In genomic region chr3:183180105-183180763, GRCh38 we compare ENCODE assay signal across 17 cellular contexts. TPM values are rescaled to one million over a fixed set of nuclear protein-coding genes. Genes with fewer than 3 reads are reported as not detected.
DNase-seq lines count a peak whose midpoint lies in the region; ATAC-seq and TF ChIP-seq lines count a peak whose summit lies in the region.
"Had no signal": no experiment of that assay in that cellular context is flagged by ENCODE, and none has a peak within 500 bp of the region (broad histone marks: within the 10 kb centered on the region; RNA-seq: fewer than 3 reads in every experiment).

No MANE protein-coding gene starts in this region.

- no peaks in the 10 kb centered on the region for H3K9me3 Mint-ChIP-seq in T-helper 1 cell treated with Interleukin-12 subunit alpha and Interleukin-12 subunit beta and Interleukin-4 antibody, amounts not matched to agents 30 μg/mL and 1 μg/mL, for 36 hours
- H3K9me3 Mint-ChIP-seq: activated B cell treated with CpG ODN at 0.5 μM for 24 hours; activated naive CD4-positive, alpha-beta T cell treated with anti-CD3 and anti-CD28 coated beads for 36 hours; IgD-negative memory B cell had no signal

- no peaks in the 10 kb centered on the region for H3K36me3 Mint-ChIP-seq in T-helper 1 cell treated with Interleukin-12 subunit alpha and Interleukin-12 subunit beta and Interleukin-4 antibody, amounts not matched to agents 30 μg/mL and 1 μg/mL, for 36 hours (ENCODE audit: low read depth)
- H3K36me3 Mint-ChIP-seq: IgD-negative memory B cell had no signal

- no peak for ATAC-seq in mucosa of descending colon
- ATAC-seq in HG03354 (IDR thresholded peaks at IDR 0.05; ENCODE audit: poor library complexity, severe bottlenecking, unreplicated experiment), result no peak

- H3K9me3 ChIP-seq in mucosa of descending colon, result no peaks in the 10 kb centered on the region
- H3K9me3 ChIP-seq: Peyer's patch, transverse colon had no signal

- H3K27me3 Mint-ChIP-seq in T-helper 1 cell treated with Interleukin-12 subunit alpha and Interleukin-12 subunit beta and Interleukin-4 antibody, amounts not matched to agents 30 μg/mL and 1 μg/mL, for 36 hours (ENCODE audit: low read depth), result peaks cover 41% of the 10 kb centered on the region

- H3K4me1 ChIP-seq in mucosa of descending colon (ENCODE audit: low read depth), result peaks cover 15% of the 10 kb centered on the region

- no peaks in the 10 kb centered on the region for H3K36me3 ChIP-seq in mucosa of descending colon (ENCODE audit: low read depth)
- H3K36me3 ChIP-seq: Peyer's patch, transverse colon had no signal

- H3K4me3 Mint-ChIP-seq in T-helper 1 cell treated with Interleukin-12 subunit alpha and Interleukin-12 subunit beta and Interleukin-4 antibody, amounts not matched to agents 30 μg/mL and 1 μg/mL, for 36 hours, result peak overlapping the region; percentile 45

- DNase-seq in T-helper 1 cell, result no peak
- peak; percentile 23 for DNase-seq in SK-MEL-5 (ENCODE audit: low read depth, low spot score)
- DNase-seq in fibroblast of villous mesenchyme (ENCODE audit: low read depth), result peak; percentile 13
- peak; percentile 38 for DNase-seq in pons (ENCODE audit: low spot score)
- DNase-seq in mucosa of descending colon, result no peak
- DNase-seq in OCI-M1 (lab: John Stamatoyannopoulos, UW), result no peak
- DNase-seq: activated B cell treated with CpG ODN at 0.5 μM for 24 hours; activated naive CD4-positive, alpha-beta T cell treated with anti-CD3 and anti-CD28 coated beads for 36 hours; DND-41; left cardiac atrium; NCI-H2029; Peyer's patch; transverse colon had no signal

- in situ Hi-C loops in SK-MEL-5 (cut with HindIII; ENCODE audit: low pct_unique_long_range_greater_than_20kb, low sequenced_read_pairs), result no loop called here

- TF ChIP-seq CTCF in fibroblast of villous mesenchyme (IDR thresholded peaks at IDR 0.05; ENCODE audit: insufficient read depth, low read depth, low read length), result no peak
- TF ChIP-seq CTCF in mucosa of descending colon (IDR thresholded peaks at IDR 0.05), result no peak

- H3K4me3 ChIP-seq in fibroblast of villous mesenchyme (ENCODE audit: low read depth, low read length) (no peak overlapping the region), mucosa of descending colon (no peak overlapping the region)

- H3K4me1 Mint-ChIP-seq in T-helper 1 cell treated with Interleukin-12 subunit alpha and Interleukin-12 subunit beta and Interleukin-4 antibody, amounts not matched to agents 30 μg/mL and 1 μg/mL, for 36 hours (ENCODE audit: low read depth), result peaks cover 11% of the 10 kb centered on the region

- no peak overlapping the region for H3K27ac Mint-ChIP-seq in T-helper 1 cell treated with Interleukin-12 subunit alpha and Interleukin-12 subunit beta and Interleukin-4 antibody, amounts not matched to agents 30 μg/mL and 1 μg/mL, for 36 hours
- H3K27ac Mint-ChIP-seq: activated B cell treated with CpG ODN at 0.5 μM for 24 hours; activated naive CD4-positive, alpha-beta T cell treated with anti-CD3 and anti-CD28 coated beads for 36 hours; IgD-negative memory B cell had no signal

- intact Hi-C loops in mucosa of descending colon (cut with DNase I, micrococcal nuclease), result loop anchor here (5.0 kb wide), 2 partner anchors 58 to 202 kb away; no protein-coding TSS in a partner anchor

RNA-seq across cellular contexts. Expression of gene LAMP3, which starts 17.7 kb away (rescaled TPM):
- total RNA-seq in SK-MEL-5 (2014; rRNA removed; shearing (Covaris generic)), result 0.13 and 0.35 TPM in 2 replicates
- polyA plus RNA-seq in SK-MEL-5 (2015; cell fraction: cytosol; rRNA removed), result 1.3 and 1.6 TPM in 2 replicates
- polyA plus RNA-seq in SK-MEL-5 (2015; cell fraction: nucleus; rRNA removed), result 1.1 and 2.0 TPM in 2 replicates
- total RNA-seq in fibroblast of villous mesenchyme, result under 0.01 TPM in 2 replicates
- under 1 TPM; 0.44 to 0.99 (median 0.49) TPM for total RNA-seq in mucosa of descending colon
- total RNA-seq: A172 had no signal

Comparison
In these comparisons a context has a peak if more than half of its experiments do, and no peak if none do; other contexts are left out.
1. DNase-seq: peak in SK-MEL-5 (single experiment), fibroblast of villous mesenchyme (single experiment) and pons (single experiment); none in T-helper 1 cell (0 of 5), mucosa of descending colon (0 of 3) and OCI-M1 (single experiment).